In the genomic region with DNA sequence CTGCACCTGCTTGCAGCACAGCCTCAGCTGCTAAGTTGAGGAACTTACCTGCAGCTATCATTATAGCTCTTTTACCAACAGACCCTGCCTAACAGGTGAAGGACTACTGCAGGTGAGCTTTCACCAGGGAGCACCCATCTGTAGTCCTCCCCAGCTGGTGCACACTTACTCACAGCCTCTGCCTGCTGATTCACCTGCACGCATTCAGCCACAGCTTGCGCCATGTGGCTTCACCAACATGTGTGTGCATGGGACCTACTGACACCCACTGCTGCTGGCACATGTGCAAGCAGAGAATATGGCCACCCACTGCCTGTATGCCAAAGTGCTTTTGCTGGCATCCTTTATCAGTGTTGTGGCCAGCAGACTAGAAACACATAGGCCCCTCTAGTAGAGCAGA, we compare ENCODE assay signal across 34 cellular contexts.
"Had no signal": no experiment of that assay in that cellular context is flagged by ENCODE, and none has a peak within 500 bp of the region (broad histone marks: within the 10 kb centered on the region; RNA-seq: fewer than 3 reads in every experiment).

No MANE protein-coding gene starts in this region.

- H3K27me3 ChIP-seq: MG63 had no signal

- H3K9ac ChIP-seq: KMS-11 had no signal

- DNase-seq: Karpas-422, Kasumi-1, MG63, MM.1S, MV-4-11, NCI-H1048, NCI-H1092, NCI-H1092 treated with DMSO at 0.1 percent for 48 hours, NCI-H1105, NCI-H1105 treated with DMSO at 0.1 percent for 48 hours, NCI-H1417, NCI-H1417 treated with DMSO at 0.1 percent for 48 hours, NCI-H1436, NCI-H1436 treated with DMSO at 0.1 percent for 48 hours, NCI-H146, NCI-H1694, NCI-H1694 treated with DMSO at 0.1 percent for 48 hours, NCI-H187, NCI-H187 treated with DMSO at 0.1 percent for 48 hours, NCI-H1930, NCI-H2029, NCI-H2029 treated with DMSO at 0.1 percent for 48 hours, NCI-H2081, NCI-H2081 treated with DMSO at 0.1 percent for 48 hours, NCI-H2107, NCI-H2171, NCI-H2171 treated with DMSO at 0.1 percent for 48 hours, NCI-H2227 treated with DMSO at 0.1 percent for 48 hours, NCI-H226, NCI-H345, NCI-H446, NCI-H446 treated with DMSO at 0.1 percent for 48 hours, NCI-H510A had no signal

- H3K36me3 ChIP-seq: MG63 had no signal

- H3K4me3 ChIP-seq: MG63 had no signal

- H3K27ac ChIP-seq: KMS-11 had no signal

- H3K9me3 ChIP-seq: MG63 had no signal

- H3K4me2 ChIP-seq: KMS-11 had no signal
